Comparison of ENCODE assay signal across 1 cellular context in the genomic region with DNA sequence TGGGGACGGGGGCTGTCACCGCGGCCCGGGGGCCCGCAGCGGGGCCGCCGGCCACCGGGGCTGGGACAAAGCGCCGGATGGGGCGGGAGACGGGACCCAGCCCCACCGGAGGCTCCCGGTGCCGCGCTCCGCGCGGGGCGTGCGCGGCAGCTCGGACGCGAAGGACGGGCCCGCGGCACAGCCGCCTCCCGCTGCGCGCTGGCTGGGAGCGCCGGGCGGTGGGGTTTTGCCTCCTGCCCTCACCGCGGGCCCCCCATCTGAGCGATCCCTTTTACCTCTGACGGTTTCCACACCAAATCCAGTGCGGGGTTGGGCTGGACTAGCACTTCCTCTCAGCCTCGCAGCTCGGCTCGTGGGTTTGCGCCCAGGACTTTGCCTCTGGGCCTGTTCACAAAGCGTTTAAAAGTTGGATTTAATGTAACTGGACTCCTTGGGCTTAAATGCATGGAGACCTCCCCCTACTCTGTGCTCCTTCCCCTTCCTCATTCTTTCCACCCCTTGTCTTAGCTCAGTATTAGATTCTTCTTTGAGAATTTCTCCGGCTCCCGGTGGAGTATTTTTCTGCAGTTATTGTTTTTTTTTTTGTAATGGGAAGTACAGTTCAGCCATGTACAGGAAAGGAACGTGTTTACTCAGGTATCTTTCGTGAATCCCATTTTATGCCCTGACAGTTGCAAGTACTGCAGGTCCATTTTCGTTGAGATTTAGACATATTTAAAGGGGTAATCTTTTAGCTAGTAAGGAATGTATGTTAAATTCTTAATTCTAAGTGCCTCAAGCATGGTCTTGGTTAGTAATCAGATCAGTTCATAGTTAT.
TF ChIP-seq lines count a peak whose summit lies in the region.

No MANE protein-coding gene starts in this region.

TF ChIP-seq in A549, 52 proteins besides CTCF, POLR2A, EP300 and RAD21 (continued from another document):
- TF ChIP-seq, protein P1, sequence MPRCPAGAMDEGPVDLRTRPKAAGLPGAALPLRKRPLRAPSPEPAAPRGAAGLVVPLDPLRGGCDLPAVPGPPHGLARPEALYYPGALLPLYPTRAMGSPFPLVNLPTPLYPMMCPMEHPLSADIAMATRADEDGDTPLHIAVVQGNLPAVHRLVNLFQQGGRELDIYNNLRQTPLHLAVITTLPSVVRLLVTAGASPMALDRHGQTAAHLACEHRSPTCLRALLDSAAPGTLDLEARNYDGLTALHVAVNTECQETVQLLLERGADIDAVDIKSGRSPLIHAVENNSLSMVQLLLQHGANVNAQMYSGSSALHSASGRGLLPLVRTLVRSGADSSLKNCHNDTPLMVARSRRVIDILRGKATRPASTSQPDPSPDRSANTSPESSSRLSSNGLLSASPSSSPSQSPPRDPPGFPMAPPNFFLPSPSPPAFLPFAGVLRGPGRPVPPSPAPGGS (IDR thresholded peaks at IDR 0.05) = no peak
- TF ChIP-seq RARB (CRISPR knock-in tag; IDR thresholded peaks at IDR 0.05) = no peak
- no peak for TF ChIP-seq NPAS2 (CRISPR knock-in tag; IDR thresholded peaks at IDR 0.05; ENCODE audit: borderline replicate concordance)
- TF ChIP-seq HOXB5 (CRISPR knock-in tag; IDR thresholded peaks at IDR 0.05) = no peak
- no peak for TF ChIP-seq TP53 (CRISPR knock-in tag; IDR thresholded peaks at IDR 0.05)
